In genomic region chr11:119660166-119660720, GRCh38 we compare ENCODE assay signal across 21 cellular contexts.
DNase-seq lines count a peak whose midpoint lies in the region; ATAC-seq and TF ChIP-seq lines count a peak whose summit lies in the region.
"Had no signal": no experiment of that assay in that cellular context is flagged by ENCODE, and none has a peak within 500 bp of the region (broad histone marks: within the 10 kb centered on the region; RNA-seq: fewer than 3 reads in every experiment).

No MANE protein-coding gene starts in this region.

- H3K4me1 ChIP-seq in BLaER1 (peaks cover 35% of the 10 kb centered on the region), osteoblast (ENCODE audit: insufficient read depth, low read length) (no peaks in the 10 kb centered on the region)
- H3K4me1 ChIP-seq: BE2C, SJSA1 had no signal

- H3K4me3 Mint-ChIP-seq in brain = no peak overlapping the region
- H3K4me3 Mint-ChIP-seq: CD4-positive, alpha-beta memory T cell had no signal

- no peaks in the 10 kb centered on the region for H3K27me3 ChIP-seq in BLaER1
- H3K27me3 ChIP-seq in osteoblast (ENCODE audit: insufficient read depth, low read length) = no peaks in the 10 kb centered on the region
- H3K27me3 ChIP-seq: BE2C, SJSA1 had no signal

- H3K27me3 Mint-ChIP-seq in brain = peaks cover 8% of the 10 kb centered on the region
- H3K27me3 Mint-ChIP-seq: CD4-positive, alpha-beta memory T cell had no signal

- no peak for TF ChIP-seq CTCF in brain (conservative IDR thresholded peaks at IDR 0.05)
- TF ChIP-seq CTCF in osteoblast (IDR thresholded peaks at IDR 0.05; ENCODE audit: extremely low read depth, low read depth, low read length) = no peak

- H3K9me3 ChIP-seq in BLaER1 = no peaks in the 10 kb centered on the region
- no peaks in the 10 kb centered on the region for H3K9me3 ChIP-seq in osteoblast (ENCODE audit: low read depth, low read length)
- H3K9me3 ChIP-seq: BE2C, SJSA1 had no signal

- H3K9me3 Mint-ChIP-seq in brain = peaks cover 0 to 3% (median 0%) of the 10 kb centered on the region in 5 experiments

- peak overlapping the region; percentile 75 for H3K4me2 ChIP-seq in BLaER1
- no peak overlapping the region for H3K4me2 ChIP-seq in osteoblast (ENCODE audit: insufficient read depth, low read length)

- H3K79me2 ChIP-seq in osteoblast (ENCODE audit: insufficient read depth, low read length) = no peaks in the 10 kb centered on the region

- H3K27ac ChIP-seq in BLaER1 = peak overlapping the region; percentile 41; the same call in 1 of the 2 replicates
- no peak overlapping the region for H3K27ac ChIP-seq in osteoblast (ENCODE audit: low read depth, low read length)
- H3K27ac ChIP-seq: SJSA1 had no signal

- ATAC-seq in GM21360 (IDR thresholded peaks at IDR 0.05; ENCODE audit: unreplicated experiment) = no peak
- ATAC-seq: HCT116 had no signal

- peaks cover 42% of the 10 kb centered on the region for H3K4me1 Mint-ChIP-seq in brain
- H3K4me1 Mint-ChIP-seq: CD4-positive, alpha-beta memory T cell had no signal

- peak; percentile 62 for DNase-seq in D341Med (ENCODE audit: low spot score)
- peak; percentile 78 for DNase-seq in osteoblast (ENCODE audit: insufficient read length, low spot score, missing footprints)
- DNase-seq in activated naive CD4-positive, alpha-beta T cell treated with anti-CD3 and anti-CD28 coated beads, Interleukin-2, amount 50 U/mL, for 16 hours = no peak
- DNase-seq in CD1c-positive myeloid dendritic cell (ENCODE audit: extremely low spot score) = no peak
- DNase-seq: BE2C; Calu3; CD4-positive, alpha-beta memory T cell; DMS53; GDM1; KG1; NCI-H1105; NCI-H146; NCI-H2081; NCI-H2227 treated with DMSO at 0.1 percent for 48 hours; NCI-H510A; OCI-M1 had no signal

- peak overlapping the region; percentile 58 for H3K9ac ChIP-seq in BLaER1

- peak overlapping the region in 3 of 5 experiments; percentile 36 to 91 (median 44) for H3K27ac Mint-ChIP-seq in brain

- H2AFZ ChIP-seq in osteoblast (ENCODE audit: low read length) = no peak overlapping the region

- H4K20me1 ChIP-seq in BLaER1 (no peaks in the 10 kb centered on the region), osteoblast (ENCODE audit: insufficient read depth, low read length) (no peaks in the 10 kb centered on the region)

- H3K36me3 ChIP-seq in BLaER1 = peaks cover 12% of the 10 kb centered on the region; the same call in 1 of the 2 replicates
- H3K36me3 ChIP-seq in osteoblast (ENCODE audit: insufficient read depth, low read length) = no peaks in the 10 kb centered on the region
- H3K36me3 ChIP-seq: SJSA1 had no signal

- H3K36me3 Mint-ChIP-seq in brain = peaks cover 8% of the 10 kb centered on the region
- H3K36me3 Mint-ChIP-seq: CD4-positive, alpha-beta memory T cell had no signal

- H3K4me3 ChIP-seq in BLaER1 = no peak overlapping the region
- H3K4me3 ChIP-seq in osteoblast (ENCODE audit: insufficient read depth, low read length) = no peak overlapping the region
- H3K4me3 ChIP-seq: SJSA1 had no signal

Comparison
In these comparisons a context has a peak if more than half of its experiments do, and no peak if none do; other contexts are left out.
1. DNase-seq: peak in D341Med (single experiment) and osteoblast (single experiment); none in activated naive CD4-positive, alpha-beta T cell treated with anti-CD3 and anti-CD28 coated beads, Interleukin-2, amount 50 U/mL, for 16 hours (single experiment) and CD1c-positive myeloid dendritic cell (single experiment).